ENCODE assay signal across 16 cellular contexts in the genomic region with DNA sequence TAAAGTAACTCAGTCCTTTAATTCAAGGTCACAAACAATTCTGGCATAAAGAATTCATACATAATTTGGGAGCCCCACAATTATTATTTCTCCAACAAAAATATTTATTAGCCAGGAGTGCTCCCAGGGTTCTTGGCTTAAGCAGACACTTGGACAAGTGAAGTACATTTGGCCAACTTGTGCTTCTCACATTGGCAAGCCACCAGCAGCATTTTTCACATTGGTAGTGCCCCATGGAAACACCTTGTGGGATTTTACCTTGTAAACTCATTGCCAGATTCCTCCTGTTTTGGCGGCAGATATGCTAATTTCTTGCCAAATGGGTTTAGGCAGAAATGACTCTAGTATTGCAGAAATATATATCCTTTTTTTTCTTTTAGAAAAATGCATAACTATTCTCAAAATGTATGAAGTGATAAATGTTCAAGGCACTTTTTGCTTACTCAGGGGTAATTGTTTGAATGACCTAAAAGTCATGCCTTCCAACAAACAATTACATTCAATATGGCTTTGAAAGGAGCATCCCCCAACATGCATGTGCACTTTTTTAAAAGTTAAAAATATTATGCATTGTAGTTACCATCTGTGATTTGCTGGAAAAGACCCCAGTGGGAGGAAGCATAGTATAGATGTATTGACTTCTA.
"Had no signal": no experiment of that assay in that cellular context is flagged by ENCODE, and none has a peak within 500 bp of the region (broad histone marks: within the 10 kb centered on the region; RNA-seq: fewer than 3 reads in every experiment).

No MANE protein-coding gene starts in this region.

- H3K4me1 ChIP-seq: breast epithelium had no signal

- H3K36me3 ChIP-seq: breast epithelium, heart right ventricle, pancreas, vagina had no signal

- H3K9me3 Mint-ChIP-seq: effector memory CD8-positive, alpha-beta T cell; stimulated activated effector memory CD8-positive, alpha-beta T cell treated with anti-CD3 and anti-CD28 coated beads, Interleukin-12 subunit alpha, Interleukin-12 subunit beta, amount 100 ng/mL, for 72 hours had no signal

- H3K9me3 ChIP-seq: breast epithelium, heart right ventricle, pancreas, vagina had no signal

- DNase-seq: activated CD4-positive, alpha-beta T cell treated with anti-CD3 and anti-CD28 coated beads, Interleukin-2, amount 50 U/mL, for 1 hour; activated naive CD4-positive, alpha-beta T cell; activated T-cell treated with anti-CD3 and anti-CD28 coated beads for 4 hours; dermis blood vessel endothelial cell; effector memory CD8-positive, alpha-beta T cell; heart right ventricle; mammary epithelial cell; naive B cell; pancreas; stimulated activated CD4-positive, alpha-beta T cell treated with anti-CD3 and anti-CD28 coated beads, Interleukin-12 subunit alpha, Interleukin-12 subunit beta, amount 100 ng/mL, for 4 hours; stimulated activated CD4-positive, alpha-beta T cell treated with anti-CD3 and anti-CD28 coated beads, Interleukin-2, amount 100 ng/mL, for 24 hours had no signal

- FAIRE-seq: frontal cortex, pancreas had no signal

- H3K27ac ChIP-seq: epithelial cell of prostate, heart right ventricle, pancreas, vagina had no signal

- H3K4me3 Mint-ChIP-seq: effector memory CD8-positive, alpha-beta T cell; naive B cell; stimulated activated effector memory CD8-positive, alpha-beta T cell treated with anti-CD3 and anti-CD28 coated beads, Interleukin-12 subunit alpha, Interleukin-12 subunit beta, amount 100 ng/mL, for 72 hours had no signal

- ATAC-seq: effector memory CD8-positive, alpha-beta T cell; pancreas; stimulated activated effector memory CD8-positive, alpha-beta T cell treated with anti-CD3 and anti-CD28 coated beads, Interleukin-12 subunit alpha, Interleukin-12 subunit beta, amount 100 ng/mL, for 72 hours had no signal

- H3K27me3 Mint-ChIP-seq: effector memory CD8-positive, alpha-beta T cell had no signal

- H3K36me3 Mint-ChIP-seq: naive B cell; stimulated activated effector memory CD8-positive, alpha-beta T cell treated with anti-CD3 and anti-CD28 coated beads, Interleukin-12 subunit alpha, Interleukin-12 subunit beta, amount 100 ng/mL, for 72 hours had no signal

- H3K4me1 Mint-ChIP-seq: stimulated activated effector memory CD8-positive, alpha-beta T cell treated with anti-CD3 and anti-CD28 coated beads, Interleukin-12 subunit alpha, Interleukin-12 subunit beta, amount 100 ng/mL, for 72 hours had no signal

- H3K4me3 ChIP-seq: breast epithelium, heart right ventricle, pancreas, vagina had no signal

- H3K27me3 ChIP-seq: breast epithelium, heart right ventricle, pancreas, vagina had no signal

- H3K27ac Mint-ChIP-seq: effector memory CD8-positive, alpha-beta T cell; naive B cell; stimulated activated effector memory CD8-positive, alpha-beta T cell treated with anti-CD3 and anti-CD28 coated beads, Interleukin-12 subunit alpha, Interleukin-12 subunit beta, amount 100 ng/mL, for 72 hours had no signal
